ENCODE assay signal across 8 cellular contexts in genomic region chr1:110964400-110964903, GRCh38. TPM values are rescaled to one million over a fixed set of nuclear protein-coding genes. Genes with fewer than 3 reads are reported as not detected.
DNase-seq lines count a peak whose midpoint lies in the region; ATAC-seq and TF ChIP-seq lines count a peak whose summit lies in the region.

No MANE protein-coding gene starts in this region.

- H3K36me3 Mint-ChIP-seq in IgD-negative memory B cell = peaks cover 20% of the 10 kb centered on the region
- peaks cover 35 to 54% of the 10 kb centered on the region in 2 donors for H3K36me3 Mint-ChIP-seq in naive B cell

- peak overlapping the region; percentile 64 for H3K4me3 ChIP-seq in AG04449 (ENCODE audit: low read depth, low read length)

- POLR2A ChIA-PET in AG04449 (lab: Yijun Ruan, JAX) = interaction anchor here (0.8 to 0.9 kb wide), 2 partner anchors 12 to 264 kb away, joined by 3 to 4 read pairs; no protein-coding TSS in a partner anchor

- H3K4me3 Mint-ChIP-seq in IgD-negative memory B cell (peak overlapping the region; percentile 86 to 98 (median 92)), naive B cell (peak overlapping the region; percentile 77 to 99 (median 94))

- H3K4me1 Mint-ChIP-seq in IgD-negative memory B cell (peaks cover 23 to 31% (median 27%) of the 10 kb centered on the region in 3 donors), naive B cell (peaks cover 21 to 40% (median 26%) of the 10 kb centered on the region in 3 donors)

- CTCF ChIA-PET in AG04449 (lab: Yijun Ruan, JAX) = interaction anchor here (1.0 to 2.0 kb wide), 3 partner anchors 12 to 65 kb away, joined by 3 to 5 read pairs (median 4); no protein-coding TSS in a partner anchor

- peak overlapping the region; percentile 98 to 99 (median 98) for H3K27ac Mint-ChIP-seq in IgD-negative memory B cell
- peak overlapping the region; percentile 96 to 100 (median 99) for H3K27ac Mint-ChIP-seq in naive B cell

- H3K27ac ChIP-seq in cingulate gyrus (ENCODE audit: low read depth, low read length) = peak overlapping the region; percentile 89

- H3K9me3 Mint-ChIP-seq in IgD-negative memory B cell (peaks cover 16 to 35% (median 25%) of the 10 kb centered on the region in 3 donors), naive B cell (peaks cover 14 to 78% (median 62%) of the 10 kb centered on the region in 7 donors)

- ATAC-seq in naive B cell (ENCODE audit: low read depth in 2 of 2) = no peak
- no peak for ATAC-seq in GM19035 (IDR thresholded peaks at IDR 0.05; ENCODE audit: unreplicated experiment)
- no peak for ATAC-seq in GM21786 (IDR thresholded peaks at IDR 0.05; ENCODE audit: unreplicated experiment)

- DNase-seq in AG04449 (ENCODE audit: low read depth, low spot score) = no peak
- DNase-seq in naive B cell = no peak
- DNase-seq in islet precursor cell = no peak
- DNase-seq in NCI-H187 (lab: John Stamatoyannopoulos, UW) = no peak

- peaks cover 9% of the 10 kb centered on the region for H3K27me3 Mint-ChIP-seq in IgD-negative memory B cell
- H3K27me3 Mint-ChIP-seq in naive B cell = peaks cover 18 to 22% (median 19%) of the 10 kb centered on the region in 3 donors

- no peak for TF ChIP-seq CTCF in AG04449 (IDR thresholded peaks at IDR 0.05; ENCODE audit: insufficient read depth, low read length, missing control alignments)

RNA-seq across cellular contexts. Expression of gene LRIF1, which starts 0.7 kb away (rescaled TPM):
- polyA plus RNA-seq in IgD-negative memory B cell = 36.8 TPM
- polyA plus RNA-seq in naive B cell (ENCODE audit: low read depth in 6 of 6) = 10 to 100 TPM; 17.3 to 41.8 (median 32.7) TPM
